12 cellular contexts compared by ENCODE assay signal in genomic region chr9:130421802-130422276, GRCh38. TPM values are rescaled to one million over a fixed set of nuclear protein-coding genes. Genes with fewer than 3 reads are reported as not detected.
DNase-seq lines count a peak whose midpoint lies in the region; ATAC-seq and TF ChIP-seq lines count a peak whose summit lies in the region.
"Had no signal": no experiment of that assay in that cellular context is flagged by ENCODE, and none has a peak within 500 bp of the region (broad histone marks: within the 10 kb centered on the region; RNA-seq: fewer than 3 reads in every experiment).

No MANE protein-coding gene starts in this region.

- BruUV-seq in mammary epithelial cell (replicated peaks; lab: Mats Ljungman, UMichigan): no TSS peak

- intact Hi-C loops in mammary epithelial cell (cut with micrococcal nuclease) (no loop called here), CD14-positive monocyte (cut with micrococcal nuclease) (no loop called here), left cardiac atrium (cut with DNase I) (no loop called here)

- H3K4me2 ChIP-seq in mammary epithelial cell (ENCODE audit: insufficient read depth, low read depth, low read length): no peak overlapping the region

- no peaks in the 10 kb centered on the region for H3K9me3 ChIP-seq in mammary epithelial cell (replicated peaks; ENCODE audit: insufficient read depth, low read length)

- no peak for ATAC-seq in activated T-cell treated with anti-CD3 and anti-CD28 coated beads, Interleukin-2, amount 50 U/mL, for 4 hours
- ATAC-seq in activated naive CD8-positive, alpha-beta T cell treated with anti-CD3 and anti-CD28 coated beads, Interleukin-2, amount 50 U/mL, for 24 hours: no peak
- ATAC-seq in left cardiac atrium: no peak

- no peak for TF ChIP-seq CTCF in mammary epithelial cell (conservative IDR thresholded peaks at IDR 0.05 in 1 of 2, IDR thresholded peaks at IDR 0.05 in 1 of 2; ENCODE audit: extremely low read depth in 1 of 2, insufficient read depth in 1 of 2, low read depth in 1 of 2, low read length in 2 of 2)
- TF ChIP-seq CTCF in CD14-positive monocyte (IDR thresholded peaks at IDR 0.05): no peak

- H3K9me3 Mint-ChIP-seq in CD14-positive monocyte: peaks cover 0 to 1% (median 0%) of the 10 kb centered on the region in 7 donors
- H3K9me3 Mint-ChIP-seq in activated T-cell treated with anti-CD3 and anti-CD28 coated beads, Interleukin-2, amount 50 U/mL, for 4 hours: no peaks in the 10 kb centered on the region
- no peaks in the 10 kb centered on the region for H3K9me3 Mint-ChIP-seq in activated naive CD8-positive, alpha-beta T cell treated with anti-CD3 and anti-CD28 coated beads, Interleukin-2, amount 50 U/mL, for 24 hours
- H3K9me3 Mint-ChIP-seq: activated B cell treated with CpG ODN at 0.5 μM for 24 hours; activated naive CD8-positive, alpha-beta T cell treated with anti-CD3 and anti-CD28 coated beads, Interleukin-2, amount 10 ng/mL, durations not matched to agents 7 days and 5 days had no signal

- no peaks in the 10 kb centered on the region for H3K36me3 Mint-ChIP-seq in CD14-positive monocyte
- H3K36me3 Mint-ChIP-seq in activated T-cell treated with anti-CD3 and anti-CD28 coated beads, Interleukin-2, amount 50 U/mL, for 4 hours (ENCODE audit: insufficient read depth): no peaks in the 10 kb centered on the region
- H3K36me3 Mint-ChIP-seq in activated naive CD8-positive, alpha-beta T cell treated with anti-CD3 and anti-CD28 coated beads, Interleukin-2, amount 50 U/mL, for 24 hours (ENCODE audit: low read depth): no peaks in the 10 kb centered on the region
- H3K36me3 Mint-ChIP-seq: activated naive CD8-positive, alpha-beta T cell treated with anti-CD3 and anti-CD28 coated beads, Interleukin-2, amount 10 ng/mL, durations not matched to agents 7 days and 5 days had no signal

- 3% methylated on average over 10 of the region's 13 CpGs for WGBS in mammary epithelial cell (ENCODE audit: low coverage, missing lambda C conversion rate)

- H3K27ac ChIP-seq in mammary epithelial cell (ENCODE audit: insufficient read depth, low read depth, low read length): no peak overlapping the region
- H3K27ac ChIP-seq: parathyroid adenoma had no signal

- in situ Hi-C loops in mammary epithelial cell (cut with MboI; ENCODE audit: low sequenced_read_pairs in 2 of 2): no loop called here

- peak; percentile 89 for DNase-seq in ELR (ENCODE audit: low read depth)
- peak; percentile 99 for DNase-seq in NCI-H2171 treated with DMSO at 0.1 percent for 48 hours (lab: John Stamatoyannopoulos, UW)
- DNase-seq in mammary epithelial cell: peak; percentile 24
- DNase-seq in non-pigmented ciliary epithelial cell (ENCODE audit: low read depth): peak; percentile 59
- no peak for DNase-seq in CD14-positive monocyte (ENCODE audit: low spot score)
- no peak for DNase-seq in activated T-cell treated with anti-CD3 and anti-CD28 coated beads, Interleukin-2, amount 50 U/mL, for 4 hours
- no peak for DNase-seq in activated naive CD8-positive, alpha-beta T cell treated with anti-CD3 and anti-CD28 coated beads, Interleukin-2, amount 50 U/mL, for 24 hours
- DNase-seq in left cardiac atrium: no peak
- DNase-seq: activated B cell treated with CpG ODN at 0.5 μM for 24 hours; activated naive CD8-positive, alpha-beta T cell treated with anti-CD3 and anti-CD28 coated beads, Interleukin-2, amount 10 ng/mL, durations not matched to agents 7 days and 5 days; NCI-H2107 had no signal

- H3K27me3 Mint-ChIP-seq in CD14-positive monocyte (ENCODE audit: low read depth in 3 of 3): peaks cover 2 to 17% (median 6%) of the 10 kb centered on the region in 3 donors
- H3K27me3 Mint-ChIP-seq in activated T-cell treated with anti-CD3 and anti-CD28 coated beads, Interleukin-2, amount 50 U/mL, for 4 hours (ENCODE audit: low read depth): peaks cover 6% of the 10 kb centered on the region
- no peaks in the 10 kb centered on the region for H3K27me3 Mint-ChIP-seq in activated naive CD8-positive, alpha-beta T cell treated with anti-CD3 and anti-CD28 coated beads, Interleukin-2, amount 50 U/mL, for 24 hours

- no peak overlapping the region for H3K4me3 Mint-ChIP-seq in CD14-positive monocyte
- no peak overlapping the region for H3K4me3 Mint-ChIP-seq in activated T-cell treated with anti-CD3 and anti-CD28 coated beads, Interleukin-2, amount 50 U/mL, for 4 hours
- no peak overlapping the region for H3K4me3 Mint-ChIP-seq in activated naive CD8-positive, alpha-beta T cell treated with anti-CD3 and anti-CD28 coated beads, Interleukin-2, amount 50 U/mL, for 24 hours
- H3K4me3 Mint-ChIP-seq: activated B cell treated with CpG ODN at 0.5 μM for 24 hours; activated naive CD8-positive, alpha-beta T cell treated with anti-CD3 and anti-CD28 coated beads, Interleukin-2, amount 10 ng/mL, durations not matched to agents 7 days and 5 days had no signal

- H4K20me1 ChIP-seq in mammary epithelial cell (ENCODE audit: insufficient read depth, low read length): no peaks in the 10 kb centered on the region

- no peak overlapping the region for H3K27ac Mint-ChIP-seq in CD14-positive monocyte
- no peak overlapping the region for H3K27ac Mint-ChIP-seq in activated naive CD8-positive, alpha-beta T cell treated with anti-CD3 and anti-CD28 coated beads, Interleukin-2, amount 50 U/mL, for 24 hours
- H3K27ac Mint-ChIP-seq: activated B cell treated with CpG ODN at 0.5 μM for 24 hours; activated naive CD8-positive, alpha-beta T cell treated with anti-CD3 and anti-CD28 coated beads, Interleukin-2, amount 10 ng/mL, durations not matched to agents 7 days and 5 days had no signal

- no peaks in the 10 kb centered on the region for H3K79me2 ChIP-seq in mammary epithelial cell (ENCODE audit: insufficient read depth, low read length)
- H3K79me2 ChIP-seq: parathyroid adenoma had no signal

- no peaks in the 10 kb centered on the region for H3K36me3 ChIP-seq in mammary epithelial cell (ENCODE audit: insufficient read depth, low read length)

- dilution Hi-C loops in mammary epithelial cell (cut with HindIII; ENCODE audit: low sequenced_read_pairs): no loop called here

- H3K9ac ChIP-seq in mammary epithelial cell (ENCODE audit: insufficient read depth, low read length): no peak overlapping the region
- H3K9ac ChIP-seq: parathyroid adenoma had no signal

- H3K4me1 Mint-ChIP-seq in CD14-positive monocyte: no peaks in the 10 kb centered on the region
- no peaks in the 10 kb centered on the region for H3K4me1 Mint-ChIP-seq in activated T-cell treated with anti-CD3 and anti-CD28 coated beads, Interleukin-2, amount 50 U/mL, for 4 hours (ENCODE audit: low read depth)
- no peaks in the 10 kb centered on the region for H3K4me1 Mint-ChIP-seq in activated naive CD8-positive, alpha-beta T cell treated with anti-CD3 and anti-CD28 coated beads, Interleukin-2, amount 50 U/mL, for 24 hours
- H3K4me1 Mint-ChIP-seq: activated B cell treated with CpG ODN at 0.5 μM for 24 hours; activated naive CD8-positive, alpha-beta T cell treated with anti-CD3 and anti-CD28 coated beads, Interleukin-2, amount 10 ng/mL, durations not matched to agents 7 days and 5 days had no signal

- CTCF ChIA-PET in mammary epithelial cell (lab: Charles Lee; ENCODE audit: low non-redundant PET): no interaction called here

- H3K4me3 ChIP-seq in mammary epithelial cell (replicated peaks in 1 of 3; ENCODE audit: insufficient read depth in 1 of 3, low read depth in 2 of 3, low read length in 3 of 3): no peak overlapping the region

- H2AFZ ChIP-seq in mammary epithelial cell (ENCODE audit: low read depth, low read length): no peak overlapping the region
- H2AFZ ChIP-seq: parathyroid adenoma had no signal

- H3K4me1 ChIP-seq in mammary epithelial cell (ENCODE audit: insufficient read depth, low read length): peaks cover 20% of the 10 kb centered on the region
- H3K4me1 ChIP-seq: parathyroid adenoma had no signal

- no peaks in the 10 kb centered on the region for H3K27me3 ChIP-seq in mammary epithelial cell (ENCODE audit: insufficient read depth, low read length)

RNA-seq across cellular contexts. Expression of gene ASS1, which starts 22.9 kb away (rescaled TPM):
- total RNA-seq in mammary epithelial cell: 100 to 1,000 TPM in 1 of 2 donors, 10 to 100 TPM in 1; 58.7 to 683 TPM
- 113 TPM for polyA plus RNA-seq in mammary epithelial cell
- 55.6 TPM for polyA minus RNA-seq in mammary epithelial cell
- polyA plus RNA-seq in CD14-positive monocyte: not detected
- total RNA-seq in activated T-cell treated with anti-CD3 and anti-CD28 coated beads, Interleukin-2, amount 50 U/mL, for 4 hours: 1 to 10 TPM; 1.4 to 2.6 (median 2.6) TPM
- total RNA-seq in left cardiac atrium: 10 to 100 TPM; 88.1 to 95.0 TPM

Comparison
In these comparisons a context has a peak if more than half of its experiments do, and no peak if none do; other contexts are left out.
1. DNase-seq: peak in ELR (single experiment), NCI-H2171 treated with DMSO at 0.1 percent for 48 hours (single experiment), mammary epithelial cell (single experiment) and non-pigmented ciliary epithelial cell (single experiment); none in CD14-positive monocyte (single experiment), activated T-cell treated with anti-CD3 and anti-CD28 coated beads, Interleukin-2, amount 50 U/mL, for 4 hours (single experiment), activated naive CD8-positive, alpha-beta T cell treated with anti-CD3 and anti-CD28 coated beads, Interleukin-2, amount 50 U/mL, for 24 hours (single experiment) and left cardiac atrium (single experiment).
2. RNA of gene ASS1, which starts 22.9 kb away (total RNA-seq): 58.7 to 683 TPM in mammary epithelial cell and 88.1 to 95.0 TPM in left cardiac atrium; 1.4 to 2.6 TPM in activated T-cell treated with anti-CD3 and anti-CD28 coated beads, Interleukin-2, amount 50 U/mL, for 4 hours; every median in the first group is over 10 times any median in the second.